In the genomic region with DNA sequence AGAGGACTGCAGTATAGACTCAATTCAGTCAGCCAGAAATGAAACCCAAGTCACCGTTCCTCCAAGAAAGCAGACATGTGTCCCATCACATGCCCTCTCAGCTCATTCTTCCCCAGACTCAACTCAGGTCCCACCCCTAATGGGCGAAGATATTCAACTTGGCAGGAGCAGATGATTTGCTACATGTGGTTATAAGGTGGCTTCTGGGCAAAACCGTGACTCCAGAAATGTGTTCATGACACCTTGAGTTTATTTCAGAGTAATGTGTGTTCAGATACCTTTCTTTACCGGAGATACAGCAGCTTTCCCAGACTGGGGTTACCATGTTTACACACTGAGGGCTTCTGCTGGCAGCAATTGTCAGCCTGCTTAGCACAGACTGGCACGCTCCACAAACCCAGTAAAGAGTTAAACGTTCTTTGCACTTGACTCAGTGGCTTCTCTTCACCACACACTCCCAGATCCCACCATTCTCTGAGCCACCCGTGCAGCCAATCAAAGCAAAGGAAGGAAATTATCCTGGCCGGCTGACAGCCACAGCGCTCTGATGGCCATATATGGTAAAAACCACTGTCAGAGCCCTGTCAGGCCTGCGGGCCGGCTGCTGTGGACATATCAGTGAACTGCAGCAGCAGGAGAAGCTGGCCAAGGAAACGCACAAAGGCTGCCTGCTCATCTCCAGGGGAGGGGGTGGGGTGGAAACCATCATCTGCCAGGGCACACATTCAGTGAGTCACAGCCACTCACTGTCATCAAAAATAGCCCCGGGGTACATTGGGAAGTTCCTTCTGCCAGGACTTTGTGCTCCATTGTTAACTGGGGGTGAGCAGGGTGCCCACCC, we compare ENCODE assay signal across 8 cellular contexts. TPM values are rescaled to one million over a fixed set of nuclear protein-coding genes. Genes with fewer than 3 reads are reported as not detected.
DNase-seq lines count a peak whose midpoint lies in the region; ATAC-seq and TF ChIP-seq lines count a peak whose summit lies in the region.

No MANE protein-coding gene starts in this region.

- CTCF ChIA-PET in WTC11 (lab: Charles Lee), result interaction anchor here (0.6 to 2.5 kb wide), 13 partner anchors 11 to 113 kb away, joined by 3 to 19 read pairs (median 5); no protein-coding TSS in a partner anchor

- in situ Hi-C loops in ACHN (cut with HindIII; ENCODE audit: low pct_ligation_motif_present, low pct_unique_long_range_greater_than_20kb, low sequenced_read_pairs), result no loop called here

- H3K9me3 Mint-ChIP-seq in WTC11, result peaks cover 5% of the 10 kb centered on the region; the same call in 1 of the 2 replicates

- peaks cover 0 to 5% (median 0%) of the 10 kb centered on the region in 6 donors for H3K36me3 ChIP-seq in spleen

- DNase-seq in ACHN (peak; percentile 100), NCI-H2196 treated with DMSO at 0.1 percent for 48 hours (lab: John Stamatoyannopoulos, UW; ENCODE audit: unreplicated experiment) (peak; percentile 93), WTC11 (ENCODE audit: low spot score) (peak; percentile 81), cardiac fibroblast (ENCODE audit: low read depth in 2 of 2) (peak; percentile 99), iris pigment epithelial cell (ENCODE audit: low read depth) (peak; percentile 99), spleen (peak; percentile 92)

- H3K36me3 Mint-ChIP-seq in WTC11, result peaks cover 10% of the 10 kb centered on the region

- H3K27ac ChIP-seq in spleen, result peak overlapping the region; percentile 49 to 91 (median 86)

- peaks cover 31 to 78% (median 55%) of the 10 kb centered on the region in 6 donors for H3K4me1 ChIP-seq in spleen

- no peaks in the 10 kb centered on the region for H3K27me3 ChIP-seq in spleen (replicated peaks in 1 of 7)

- 5 to 10% (median 9%) methylated on average over 13 of the region's 13 CpGs for WGBS in spleen, 5 donors

- no peaks in the 10 kb centered on the region for H3K27me3 Mint-ChIP-seq in WTC11 (ENCODE audit: low read depth)

- no peak for TF ChIP-seq CTCF in WTC11 (IDR thresholded peaks at IDR 0.05)
- peak; percentile 57 for TF ChIP-seq CTCF in cardiac fibroblast (IDR thresholded peaks at IDR 0.05; ENCODE audit: low read depth, low read length)
- TF ChIP-seq CTCF in spleen (IDR thresholded peaks at IDR 0.05 in 8 of 11, conservative IDR thresholded peaks at IDR 0.05 in 3 of 11), result peak; percentile 24 to 79 (median 63)

- peaks cover 43% of the 10 kb centered on the region for H3K4me1 Mint-ChIP-seq in WTC11

- peak overlapping the region; percentile 93 for H3K27ac Mint-ChIP-seq in WTC11

- H3K9me3 ChIP-seq in spleen, result no peaks in the 10 kb centered on the region

- no peak overlapping the region for H3K4me3 Mint-ChIP-seq in WTC11

- POLR2A ChIA-PET in WTC11 (lab: Charles Lee), result interaction anchor here (0.6 to 2.5 kb wide), 7 partner anchors 24 to 622 kb away, joined by 3 to 16 read pairs (median 5); no protein-coding TSS in a partner anchor

- TF ChIP-seq POLR2A in spleen (IDR thresholded peaks at IDR 0.05), result no peak

- intact Hi-C loops in spleen (cut with DNase I; ENCODE audit: low total_unique reads), result no loop called here

- ATAC-seq in GM18867 (IDR thresholded peaks at IDR 0.05; ENCODE audit: unreplicated experiment) (peak; percentile 69), HG03135 (IDR thresholded peaks at IDR 0.05; ENCODE audit: unreplicated experiment) (peak; percentile 78), WTC11 (peak; percentile 97)

- H3K4me3 ChIP-seq in cardiac fibroblast (replicated peaks in 1 of 2; ENCODE audit: low read depth in 2 of 2, low read length in 2 of 2), result peak overlapping the region in 1 of 2 donors; percentile 19
- peak overlapping the region in 4 of 8 donors; percentile 3 to 52 (median 6) for H3K4me3 ChIP-seq in spleen

TF ChIP-seq in WTC11, 78 proteins besides CTCF, POLR2A, EP300 and RAD21:
- TF ChIP-seq SP1 (CRISPR knock-in tag; conservative IDR thresholded peaks at IDR 0.05), result no peak
- no peak for TF ChIP-seq ELF4 (CRISPR knock-in tag; IDR thresholded peaks at IDR 0.05; ENCODE audit: low read depth)
- TF ChIP-seq, protein P1, sequence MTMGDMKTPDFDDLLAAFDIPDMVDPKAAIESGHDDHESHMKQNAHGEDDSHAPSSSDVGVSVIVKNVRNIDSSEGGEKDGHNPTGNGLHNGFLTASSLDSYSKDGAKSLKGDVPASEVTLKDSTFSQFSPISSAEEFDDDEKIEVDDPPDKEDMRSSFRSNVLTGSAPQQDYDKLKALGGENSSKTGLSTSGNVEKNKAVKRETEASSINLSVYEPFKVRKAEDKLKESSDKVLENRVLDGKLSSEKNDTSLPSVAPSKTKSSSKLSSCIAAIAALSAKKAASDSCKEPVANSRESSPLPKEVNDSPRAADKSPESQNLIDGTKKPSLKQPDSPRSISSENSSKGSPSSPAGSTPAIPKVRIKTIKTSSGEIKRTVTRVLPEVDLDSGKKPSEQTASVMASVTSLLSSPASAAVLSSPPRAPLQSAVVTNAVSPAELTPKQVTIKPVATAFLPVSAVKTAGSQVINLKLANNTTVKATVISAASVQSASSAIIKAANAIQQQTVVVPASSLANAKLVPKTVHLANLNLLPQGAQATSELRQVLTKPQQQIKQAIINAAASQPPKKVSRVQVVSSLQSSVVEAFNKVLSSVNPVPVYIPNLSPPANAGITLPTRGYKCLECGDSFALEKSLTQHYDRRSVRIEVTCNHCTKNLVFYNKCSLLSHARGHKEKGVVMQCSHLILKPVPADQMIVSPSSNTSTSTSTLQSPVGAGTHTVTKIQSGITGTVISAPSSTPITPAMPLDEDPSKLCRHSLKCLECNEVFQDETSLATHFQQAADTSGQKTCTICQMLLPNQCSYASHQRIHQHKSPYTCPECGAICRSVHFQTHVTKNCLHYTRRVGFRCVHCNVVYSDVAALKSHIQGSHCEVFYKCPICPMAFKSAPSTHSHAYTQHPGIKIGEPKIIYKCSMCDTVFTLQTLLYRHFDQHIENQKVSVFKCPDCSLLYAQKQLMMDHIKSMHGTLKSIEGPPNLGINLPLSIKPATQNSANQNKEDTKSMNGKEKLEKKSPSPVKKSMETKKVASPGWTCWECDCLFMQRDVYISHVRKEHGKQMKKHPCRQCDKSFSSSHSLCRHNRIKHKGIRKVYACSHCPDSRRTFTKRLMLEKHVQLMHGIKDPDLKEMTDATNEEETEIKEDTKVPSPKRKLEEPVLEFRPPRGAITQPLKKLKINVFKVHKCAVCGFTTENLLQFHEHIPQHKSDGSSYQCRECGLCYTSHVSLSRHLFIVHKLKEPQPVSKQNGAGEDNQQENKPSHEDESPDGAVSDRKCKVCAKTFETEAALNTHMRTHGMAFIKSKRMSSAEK (CRISPR knock-in tag; IDR thresholded peaks at IDR 0.05; ENCODE audit: borderline replicate concordance), result peak; percentile 95
- TF ChIP-seq GABPB1 (CRISPR knock-in tag; IDR thresholded peaks at IDR 0.05), result no peak
- no peak for TF ChIP-seq JUN (CRISPR knock-in tag; IDR thresholded peaks at IDR 0.05)

RNA-seq across cellular contexts. Expression of a gene that starts 39.9 kb away (rescaled TPM):
- total RNA-seq in WTC11 (2021) (108 to 114 TPM (median 113 TPM) in 3 replicates), spleen (100 to 1,000 TPM in 2 of 7 donors, 10 to 100 TPM in 5; 71.2 to 119 (median 79.1) TPM)
- 10 to 100 TPM; 12.0 to 26.1 (median 17.1) TPM for polyA plus RNA-seq in spleen

RNA-seq across cellular contexts. Expression of a gene that starts 57.7 kb away (rescaled TPM):
- total RNA-seq in WTC11 (2021), result 0.18 to 0.46 TPM (median 0.21 TPM) in 3 replicates
- total RNA-seq in spleen, result 100 to 1,000 TPM in 3 of 7 donors, 10 to 100 TPM in 4; 68.4 to 220 (median 91.7) TPM
- 10 to 100 TPM; 23.6 to 30.9 (median 23.7) TPM for polyA plus RNA-seq in spleen

Comparison
In these comparisons a context has a peak if more than half of its experiments do, and no peak if none do; other contexts are left out.
1. RNA of a gene that starts 57.7 kb away (total RNA-seq): 68.4 to 220 TPM in spleen; 0.18 to 0.46 TPM in WTC11; every median in the first group is over 10 times any median in the second.
2. Peak in every context shown above with its lines, with median percentiles within 50 percentile points of each other: DNase-seq and ATAC-seq.